Comparison of ENCODE assay signal across 18 cellular contexts in genomic region chr15:56969265-56969895, GRCh38. TPM values are rescaled to one million over a fixed set of nuclear protein-coding genes. Genes with fewer than 3 reads are reported as not detected.
A peak's percentile ranks its signal among the peaks of the same experiment; 100 is the strongest.
DNase-seq lines count a peak whose midpoint lies in the region; TF ChIP-seq lines count a peak whose summit lies in the region.
"Had no signal": no experiment of that assay in that cellular context is flagged by ENCODE, and none has a peak within 500 bp of the region (broad histone marks: within the 10 kb centered on the region; RNA-seq: fewer than 3 reads in every experiment).

No MANE protein-coding gene starts in this region.

- no peak overlapping the region for H3K4me3 Mint-ChIP-seq in neural progenitor cell
- H3K4me3 Mint-ChIP-seq in CD8-positive, alpha-beta memory T cell: peak overlapping the region in 1 of 7 donors; percentile 19
- H3K4me3 Mint-ChIP-seq: activated CD8-positive, alpha-beta memory T cell treated with anti-CD3 and anti-CD28 coated beads, Interleukin-2, amount 10 ng/mL, durations not matched to agents 7 days and 5 days; CD8-positive, alpha-beta T cell; nephron had no signal

- H3K79me2 ChIP-seq in mammary epithelial cell (ENCODE audit: insufficient read depth, low read length) (peaks cover 97% of the 10 kb centered on the region), neural progenitor cell (ENCODE audit: low read depth) (peaks cover 100% of the 10 kb centered on the region)

- intact Hi-C loops in A673 (cut with micrococcal nuclease; ENCODE audit: unreplicated experiment): no loop called here
- intact Hi-C loops in mammary epithelial cell (cut with micrococcal nuclease): no loop called here

- peaks cover 8% of the 10 kb centered on the region for H3K9me3 Mint-ChIP-seq in neural progenitor cell
- H3K9me3 Mint-ChIP-seq in CD8-positive, alpha-beta memory T cell: no peaks in the 10 kb centered on the region
- H3K9me3 Mint-ChIP-seq: activated T-helper 2 cell treated with anti-CD3 and anti-CD28 coated beads, Interferon-gamma antibody, Interleukin-2, Interleukin-4, amounts not matched to agents 10 μg/mL and 5 μg/mL and 100 μg/mL, durations not matched to agents 14 hours and 24 hours and 36 hours; CD8-positive, alpha-beta T cell had no signal

- H3K27ac ChIP-seq in A673 (ENCODE audit: low read depth, low read length, poor library complexity, severe bottlenecking) (peak overlapping the region; percentile 15), mammary epithelial cell (ENCODE audit: insufficient read depth, low read depth, low read length) (peak overlapping the region; percentile 49), neural progenitor cell (no peak overlapping the region)
- H3K27ac ChIP-seq in CD8-positive, alpha-beta memory T cell (ENCODE audit: low read depth, low read length): no peak overlapping the region
- H3K27ac ChIP-seq: gastroesophageal sphincter had no signal

- no TSS peak for BruUV-seq in A673 (replicated peaks; lab: Mats Ljungman, UMichigan)
- no TSS peak for BruUV-seq in mammary epithelial cell (replicated peaks; lab: Mats Ljungman, UMichigan)

- no peaks in the 10 kb centered on the region for H4K20me1 ChIP-seq in mammary epithelial cell (ENCODE audit: insufficient read depth, low read length)
- H4K20me1 ChIP-seq in neural progenitor cell (ENCODE audit: low read depth): peaks cover 95% of the 10 kb centered on the region

- H3K9me3 ChIP-seq in A673 (ENCODE audit: low read depth, low read length, poor library complexity, severe bottlenecking): no peaks in the 10 kb centered on the region
- H3K9me3 ChIP-seq in mammary epithelial cell (replicated peaks; ENCODE audit: insufficient read depth, low read length): no peaks in the 10 kb centered on the region
- H3K9me3 ChIP-seq in neural progenitor cell (ENCODE audit: low read depth): no peaks in the 10 kb centered on the region
- no peaks in the 10 kb centered on the region for H3K9me3 ChIP-seq in CD8-positive, alpha-beta memory T cell (ENCODE audit: low read length)
- H3K9me3 ChIP-seq: gastroesophageal sphincter had no signal

- no peaks in the 10 kb centered on the region for H3K36me3 ChIP-seq in A673 (ENCODE audit: insufficient read depth, low read length, poor library complexity, severe bottlenecking)
- no peaks in the 10 kb centered on the region for H3K36me3 ChIP-seq in mammary epithelial cell (ENCODE audit: insufficient read depth, low read length)
- H3K36me3 ChIP-seq in neural progenitor cell: no peaks in the 10 kb centered on the region
- no peaks in the 10 kb centered on the region for H3K36me3 ChIP-seq in CD8-positive, alpha-beta memory T cell (ENCODE audit: insufficient read depth, low read length)
- H3K36me3 ChIP-seq: gastroesophageal sphincter had no signal

- POLR2A ChIA-PET in A673 (lab: Charles Lee; ENCODE audit: low non-redundant PET): interaction anchor here (0.6 kb wide), 1 partner anchor 18 kb away, joined by 8 read pairs; no protein-coding TSS in a partner anchor
- POLR2A ChIA-PET in CD8-positive, alpha-beta memory T cell (lab: Charles Lee): interaction anchor here (0.6 kb wide), 1 partner anchor 21 kb away, joined by 4 read pairs; no protein-coding TSS in a partner anchor

- H3K4me1 ChIP-seq in A673 (ENCODE audit: insufficient read depth, low read length, poor library complexity, severe bottlenecking) (peaks cover 48% of the 10 kb centered on the region), mammary epithelial cell (ENCODE audit: insufficient read depth, low read length) (peaks cover 9% of the 10 kb centered on the region), neural progenitor cell (peaks cover 13% of the 10 kb centered on the region)
- peaks cover 25% of the 10 kb centered on the region for H3K4me1 ChIP-seq in CD8-positive, alpha-beta memory T cell (ENCODE audit: insufficient read depth, low read length)

- TF ChIP-seq CTCF in A673 (conservative IDR thresholded peaks at IDR 0.05; ENCODE audit: low read depth, low read length) (no peak), mammary epithelial cell (conservative IDR thresholded peaks at IDR 0.05 in 1 of 2, IDR thresholded peaks at IDR 0.05 in 1 of 2; ENCODE audit: extremely low read depth in 1 of 2, insufficient read depth in 1 of 2, low read depth in 1 of 2, low read length in 2 of 2) (no peak), neural progenitor cell (IDR thresholded peaks at IDR 0.05) (no peak)

- H3K27me3 Mint-ChIP-seq in neural progenitor cell (ENCODE audit: insufficient read depth, low read depth): no peaks in the 10 kb centered on the region
- no peaks in the 10 kb centered on the region for H3K27me3 Mint-ChIP-seq in CD8-positive, alpha-beta memory T cell
- H3K27me3 Mint-ChIP-seq: activated CD8-positive, alpha-beta memory T cell treated with anti-CD3 and anti-CD28 coated beads, Interleukin-2, amount 10 ng/mL, durations not matched to agents 7 days and 5 days had no signal

- no peak overlapping the region for H3K9ac ChIP-seq in mammary epithelial cell (ENCODE audit: insufficient read depth, low read length)
- no peak overlapping the region for H3K9ac ChIP-seq in neural progenitor cell

- DNase-seq in A673 (ENCODE audit: low spot score) (no peak), mammary epithelial cell (peak; percentile 52), neural progenitor cell (ENCODE audit: low spot score) (no peak), NCI-H510A (lab: John Stamatoyannopoulos, UW) (no peak), NCI-H1092 treated with DMSO at 0.1 percent for 48 hours (lab: John Stamatoyannopoulos, UW) (no peak)
- DNase-seq in activated effector memory CD4-positive, alpha-beta T cell treated with anti-CD3 and anti-CD28 coated beads, Interleukin-2, amount 50 U/mL, for 16 hours: no peak
- no peak for DNase-seq in CD8-positive, alpha-beta memory T cell
- DNase-seq: activated CD4-positive, alpha-beta T cell treated with anti-CD3 and anti-CD28 coated beads for 48 hours; activated CD8-positive, alpha-beta memory T cell treated with anti-CD3 and anti-CD28 coated beads, Interleukin-2, amount 10 ng/mL, durations not matched to agents 7 days and 5 days; CD8-positive, alpha-beta T cell; dermis blood vessel endothelial cell; NCI-H187; Right ventricle myocardium superior; stimulated activated CD8-positive, alpha-beta memory T cell treated with anti-CD3 and anti-CD28 coated beads, Interleukin-4, amount 100 ng/mL, for 48 hours had no signal

- H2AFZ ChIP-seq in mammary epithelial cell (ENCODE audit: low read depth, low read length) (no peak overlapping the region), neural progenitor cell (replicated peaks) (no peak overlapping the region)

- peaks cover 10% of the 10 kb centered on the region for H3F3A ChIP-seq in neural progenitor cell (ENCODE audit: low read depth)

- TF ChIP-seq RAD21 in Ishikawa (IDR thresholded peaks at IDR 0.05; ENCODE audit: low read depth): no peak

- CTCF ChIA-PET in A673 (lab: Charles Lee): no interaction called here
- CTCF ChIA-PET in mammary epithelial cell (lab: Charles Lee; ENCODE audit: low non-redundant PET): no interaction called here
- CTCF ChIA-PET in CD8-positive, alpha-beta memory T cell (lab: Charles Lee): no interaction called here

- H3K36me3 Mint-ChIP-seq in neural progenitor cell: peaks cover 16% of the 10 kb centered on the region
- H3K36me3 Mint-ChIP-seq in CD8-positive, alpha-beta memory T cell: peaks cover 0 to 4% (median 0%) of the 10 kb centered on the region in 3 donors
- H3K36me3 Mint-ChIP-seq: CD8-positive, alpha-beta T cell had no signal

- WGBS in mammary epithelial cell (ENCODE audit: low coverage, missing lambda C conversion rate): 42% methylated on average over 7 of the region's 9 CpGs

- no peak for TF ChIP-seq EP300 in Ishikawa (IDR thresholded peaks at IDR 0.05; ENCODE audit: borderline replicate concordance)

- no peak overlapping the region for H3K27ac Mint-ChIP-seq in neural progenitor cell
- peak overlapping the region in 1 of 8 donors; percentile 72 for H3K27ac Mint-ChIP-seq in CD8-positive, alpha-beta memory T cell
- H3K27ac Mint-ChIP-seq: activated CD8-positive, alpha-beta memory T cell treated with anti-CD3 and anti-CD28 coated beads, Interleukin-2, amount 10 ng/mL, durations not matched to agents 7 days and 5 days; activated T-helper 2 cell treated with anti-CD3 and anti-CD28 coated beads, Interferon-gamma antibody, Interleukin-2, Interleukin-4, amounts not matched to agents 10 μg/mL and 5 μg/mL and 100 μg/mL, durations not matched to agents 14 hours and 24 hours and 36 hours; CD8-positive, alpha-beta T cell; nephron had no signal

- dilution Hi-C loops in mammary epithelial cell (cut with HindIII; ENCODE audit: low sequenced_read_pairs): no loop called here

- H3K4me3 ChIP-seq in A673 (ENCODE audit: low read depth, low read length, poor library complexity, severe bottlenecking): no peak overlapping the region
- peak overlapping the region; percentile 13 to 32 (median 19) for H3K4me3 ChIP-seq in mammary epithelial cell (replicated peaks in 1 of 3; ENCODE audit: insufficient read depth in 1 of 3, low read depth in 2 of 3, low read length in 3 of 3)
- H3K4me3 ChIP-seq in neural progenitor cell: no peak overlapping the region
- H3K4me3 ChIP-seq in CD8-positive, alpha-beta memory T cell (ENCODE audit: low read length): no peak overlapping the region
- H3K4me3 ChIP-seq: gastroesophageal sphincter had no signal

- in situ Hi-C loops in mammary epithelial cell (cut with MboI; ENCODE audit: low sequenced_read_pairs in 2 of 2): no loop called here

- H3K27me3 ChIP-seq in A673 (replicated peaks; ENCODE audit: insufficient read depth, low read depth, low read length, poor library complexity): no peaks in the 10 kb centered on the region
- H3K27me3 ChIP-seq in mammary epithelial cell (ENCODE audit: insufficient read depth, low read length): no peaks in the 10 kb centered on the region
- H3K27me3 ChIP-seq in neural progenitor cell: no peaks in the 10 kb centered on the region
- no peaks in the 10 kb centered on the region for H3K27me3 ChIP-seq in CD8-positive, alpha-beta memory T cell (ENCODE audit: insufficient read depth, low read length, poor library complexity, severe bottlenecking)
- H3K27me3 ChIP-seq: gastroesophageal sphincter had no signal

- H3K4me2 ChIP-seq in mammary epithelial cell (ENCODE audit: insufficient read depth, low read depth, low read length) (peak overlapping the region; percentile 76), neural progenitor cell (peak overlapping the region; percentile 24)

- peaks cover 2% of the 10 kb centered on the region for H3K4me1 Mint-ChIP-seq in neural progenitor cell
- peaks cover 50 to 83% (median 73%) of the 10 kb centered on the region in 3 donors for H3K4me1 Mint-ChIP-seq in CD8-positive, alpha-beta memory T cell

TF ChIP-seq in Ishikawa, 13 proteins besides CTCF, POLR2A, EP300 and RAD21:
- TF ChIP-seq TAF1 (IDR thresholded peaks at IDR 0.05; ENCODE audit: low read depth) (no peak), CEBPB (IDR thresholded peaks at IDR 0.05) (0 out of 2 replicates have a peak, but pooled peaks have one; percentile 12)

RNA-seq across cellular contexts. Expression of gene TCF12, which starts 50.9 kb away (rescaled TPM):
- total RNA-seq in A673 (2021) (331 and 351 TPM in 2 replicates), mammary epithelial cell (100 to 1,000 TPM in 1 of 2 donors, 10 to 100 TPM in 1; 91.7 to 110 TPM), neural progenitor cell (ENCODE audit: low replicate concordance) (130 and 149 TPM in 2 replicates)
- polyA plus RNA-seq in mammary epithelial cell: 48.0 TPM
- polyA minus RNA-seq in mammary epithelial cell: 104 TPM
- 10 to 100 TPM; 69.9 to 79.2 TPM for total RNA-seq in CD8-positive, alpha-beta memory T cell
- 54.3 TPM for polyA plus RNA-seq in CD8-positive, alpha-beta memory T cell

Comparison
In these comparisons a context has a peak if more than half of its experiments do, and no peak if none do; other contexts are left out.
1. H3K27ac ChIP-seq: peak in A673 (single experiment) and mammary epithelial cell (single experiment); none in neural progenitor cell (single experiment) and CD8-positive, alpha-beta memory T cell (single experiment).
2. H3K4me3 ChIP-seq: peak in mammary epithelial cell (3 of 3); none in A673 (single experiment), neural progenitor cell (single experiment) and CD8-positive, alpha-beta memory T cell (single experiment).